12 cellular contexts compared by ENCODE assay signal in genomic region chr5:175383350-175383749, GRCh38.
DNase-seq lines count a peak whose midpoint lies in the region; TF ChIP-seq lines count a peak whose summit lies in the region.
"Had no signal": no experiment of that assay in that cellular context is flagged by ENCODE, and none has a peak within 500 bp of the region (broad histone marks: within the 10 kb centered on the region; RNA-seq: fewer than 3 reads in every experiment).

No MANE protein-coding gene starts in this region.

- WGBS in prostate gland = 42% methylated on average over 4 of the region's 4 CpGs

- H3K27ac Mint-ChIP-seq in brain = peak overlapping the region in 3 of 5 experiments; percentile 18 to 79 (median 63)
- H3K27ac Mint-ChIP-seq: activated naive CD4-positive, alpha-beta T cell treated with anti-CD3 and anti-CD28 coated beads, Interleukin-2, amount 50 U/mL, for 24 hours had no signal

- H3K4me1 ChIP-seq in prostate gland (replicated peaks) = no peaks in the 10 kb centered on the region

- no peaks in the 10 kb centered on the region for H3K27me3 ChIP-seq in prostate gland (replicated peaks; ENCODE audit: insufficient read depth)

- peaks cover 6% of the 10 kb centered on the region for H3K27me3 Mint-ChIP-seq in brain

- TF ChIP-seq POLR2A in prostate gland (IDR thresholded peaks at IDR 0.05) = no peak

- no peaks in the 10 kb centered on the region for H3K36me3 ChIP-seq in prostate gland

- H3K9me3 Mint-ChIP-seq in brain = peaks cover 8 to 27% (median 16%) of the 10 kb centered on the region in 5 experiments
- H3K9me3 Mint-ChIP-seq: activated naive CD4-positive, alpha-beta T cell treated with anti-CD3 and anti-CD28 coated beads, Interleukin-2, amount 50 U/mL, for 24 hours had no signal

- no peak overlapping the region for H3K4me3 ChIP-seq in prostate gland

- TF ChIP-seq CTCF in brain (conservative IDR thresholded peaks at IDR 0.05) (no peak), prostate gland (IDR thresholded peaks at IDR 0.05) (peak in 1 of 4 experiments; percentile 7)

- peak overlapping the region in 2 of 5 experiments; percentile 17 to 53 for H3K4me3 Mint-ChIP-seq in brain
- H3K4me3 Mint-ChIP-seq: activated naive CD4-positive, alpha-beta T cell treated with anti-CD3 and anti-CD28 coated beads, Interleukin-2, amount 50 U/mL, for 24 hours had no signal

- peak; percentile 22 for DNase-seq in DMS 273 (lab: John Stamatoyannopoulos, UW; ENCODE audit: unreplicated experiment)
- no peak for DNase-seq in DMS 273 treated with DMSO at 0.1 percent for 48 hours (lab: John Stamatoyannopoulos, UW)
- DNase-seq in NCI-H345 treated with DMSO at 0.1 percent for 48 hours (lab: John Stamatoyannopoulos, UW; ENCODE audit: unreplicated experiment) = peak; percentile 74
- peak; percentile 16 for DNase-seq in prostate gland (ENCODE audit: low spot score)
- no peak for DNase-seq in cerebellum (ENCODE audit: low spot score)
- DNase-seq in activated CD4-positive, alpha-beta T cell treated with anti-CD3 and anti-CD28 coated beads for 4 hours = no peak
- no peak for DNase-seq in iPS-NIHi11 (ENCODE audit: low spot score)
- DNase-seq: activated CD8-positive, alpha-beta memory T cell treated with anti-CD3 and anti-CD28 coated beads, Interleukin-2, amount 50 U/mL, for 48 hours; MV-4-11 had no signal

- intact Hi-C loops in prostate gland (cut with DNase I) = no loop called here

- peaks cover 35% of the 10 kb centered on the region for H3K4me1 Mint-ChIP-seq in brain
- H3K4me1 Mint-ChIP-seq: activated naive CD4-positive, alpha-beta T cell treated with anti-CD3 and anti-CD28 coated beads, Interleukin-2, amount 50 U/mL, for 24 hours had no signal

- no peaks in the 10 kb centered on the region for H3K9me3 ChIP-seq in prostate gland

- no peaks in the 10 kb centered on the region for H3K36me3 Mint-ChIP-seq in brain
- H3K36me3 Mint-ChIP-seq: activated naive CD4-positive, alpha-beta T cell treated with anti-CD3 and anti-CD28 coated beads, Interleukin-2, amount 50 U/mL, for 24 hours had no signal

- no peak overlapping the region for H3K27ac ChIP-seq in prostate gland
- H3K27ac ChIP-seq: 22Rv1 had no signal

Comparison
In these comparisons a context has a peak if more than half of its experiments do, and no peak if none do; other contexts are left out.
1. DNase-seq: peak in DMS 273 (single experiment), NCI-H345 treated with DMSO at 0.1 percent for 48 hours (single experiment) and prostate gland (single experiment); none in DMS 273 treated with DMSO at 0.1 percent for 48 hours (single experiment), cerebellum (single experiment), activated CD4-positive, alpha-beta T cell treated with anti-CD3 and anti-CD28 coated beads for 4 hours (0 of 2) and iPS-NIHi11 (single experiment).